13 cellular contexts compared by ENCODE assay signal in genomic region chr1:202965441-202965821, GRCh38. TPM values are rescaled to one million over a fixed set of nuclear protein-coding genes. Genes with fewer than 3 reads are reported as not detected.
DNase-seq lines count a peak whose midpoint lies in the region; ATAC-seq and TF ChIP-seq lines count a peak whose summit lies in the region.
"Had no signal": no experiment of that assay in that cellular context is flagged by ENCODE, and none has a peak within 500 bp of the region (broad histone marks: within the 10 kb centered on the region; RNA-seq: fewer than 3 reads in every experiment).

No MANE protein-coding gene starts in this region.

- peaks cover 20% of the 10 kb centered on the region for H3K4me1 Mint-ChIP-seq in activated T-helper 2 cell treated with anti-CD3 and anti-CD28 coated beads, Interferon-gamma antibody, Interleukin-2, Interleukin-4, amounts not matched to agents 10 μg/mL and 5 μg/mL and 100 μg/mL, durations not matched to agents 14 hours and 24 hours and 36 hours (ENCODE audit: low read depth)
- H3K4me1 Mint-ChIP-seq in mesothelial cell of epicardium = peaks cover 16% of the 10 kb centered on the region

- no peak for TF ChIP-seq CTCF in right atrium auricular region (IDR thresholded peaks at IDR 0.05)
- no peak for TF ChIP-seq CTCF in mesothelial cell of epicardium (IDR thresholded peaks at IDR 0.05; ENCODE audit: unreplicated experiment)

- H3K9me3 Mint-ChIP-seq in activated T-helper 2 cell treated with anti-CD3 and anti-CD28 coated beads, Interferon-gamma antibody, Interleukin-2, Interleukin-4, amounts not matched to agents 10 μg/mL and 5 μg/mL and 100 μg/mL, durations not matched to agents 14 hours and 24 hours and 36 hours = no peaks in the 10 kb centered on the region
- no peaks in the 10 kb centered on the region for H3K9me3 Mint-ChIP-seq in mesothelial cell of epicardium

- peaks cover 0 to 47% of the 10 kb centered on the region in 2 donors for H3K4me1 ChIP-seq in right atrium auricular region

- intact Hi-C loops in Right ventricle myocardium superior (cut with DNase I) = no loop called here
- intact Hi-C loops in activated T-helper 2 cell treated with anti-CD3 and anti-CD28 coated beads, Interferon-gamma antibody, Interleukin-2, Interleukin-4, amounts not matched to agents 10 μg/mL and 5 μg/mL and 100 μg/mL, durations not matched to agents 14 hours and 24 hours and 36 hours (cut with micrococcal nuclease) = loop anchor here (5.0 kb wide), 1 partner anchor 623 kb away; the partner anchor contains the start of gene UBE2T

- peaks cover 1% of the 10 kb centered on the region for H3K27me3 Mint-ChIP-seq in activated T-helper 2 cell treated with anti-CD3 and anti-CD28 coated beads, Interferon-gamma antibody, Interleukin-2, Interleukin-4, amounts not matched to agents 10 μg/mL and 5 μg/mL and 100 μg/mL, durations not matched to agents 14 hours and 24 hours and 36 hours (ENCODE audit: low read depth)
- peaks cover 3% of the 10 kb centered on the region for H3K27me3 Mint-ChIP-seq in mesothelial cell of epicardium (ENCODE audit: low read depth)

- peak overlapping the region; percentile 76 for H3K4me3 Mint-ChIP-seq in activated T-helper 2 cell treated with anti-CD3 and anti-CD28 coated beads, Interferon-gamma antibody, Interleukin-2, Interleukin-4, amounts not matched to agents 10 μg/mL and 5 μg/mL and 100 μg/mL, durations not matched to agents 14 hours and 24 hours and 36 hours (ENCODE audit: low read depth)
- H3K4me3 Mint-ChIP-seq in mesothelial cell of epicardium = peak overlapping the region; percentile 70

- DNase-seq in right atrium auricular region (ENCODE audit: low spot score) = no peak
- no peak for DNase-seq in Right ventricle myocardium superior
- DNase-seq in activated T-helper 2 cell treated with anti-CD3 and anti-CD28 coated beads, Interferon-gamma antibody, Interleukin-2, Interleukin-4, amounts not matched to agents 10 μg/mL and 5 μg/mL and 100 μg/mL, durations not matched to agents 14 hours and 24 hours and 36 hours (ENCODE audit: low spot score) = no peak
- no peak for DNase-seq in mesothelial cell of epicardium (ENCODE audit: low spot score in 2 of 2, unreplicated experiment in 2 of 2)
- DNase-seq in germinal center (ENCODE audit: low spot score) = no peak
- no peak for DNase-seq in NCI-H748 (lab: John Stamatoyannopoulos, UW; ENCODE audit: unreplicated experiment)
- DNase-seq: retina, T-helper 9 cell, upper lobe of left lung had no signal

- ATAC-seq in Right ventricle myocardium superior (ENCODE audit: poor library complexity) (no peak), HG03378 (IDR thresholded peaks at IDR 0.05; ENCODE audit: unreplicated experiment) (no peak)
- ATAC-seq in activated CD4-positive, CD25-positive, alpha-beta regulatory T cell treated with anti-CD3 and anti-CD28 coated beads, Interleukin-2, amount 50 U/mL, for 24 hours = no peak
- ATAC-seq: HepG2 had no signal

- H3K27ac Mint-ChIP-seq in activated T-helper 2 cell treated with anti-CD3 and anti-CD28 coated beads, Interferon-gamma antibody, Interleukin-2, Interleukin-4, amounts not matched to agents 10 μg/mL and 5 μg/mL and 100 μg/mL, durations not matched to agents 14 hours and 24 hours and 36 hours = no peak overlapping the region
- H3K27ac Mint-ChIP-seq in mesothelial cell of epicardium = no peak overlapping the region

- H3K27ac ChIP-seq in right atrium auricular region = peak overlapping the region; percentile 97 to 98

- H3K27me3 ChIP-seq in right atrium auricular region = no peaks in the 10 kb centered on the region
- H3K27me3 ChIP-seq: BE2C, upper lobe of left lung had no signal

- peaks cover 29% of the 10 kb centered on the region for H3K36me3 ChIP-seq in right atrium auricular region
- H3K36me3 ChIP-seq: BE2C had no signal

- no peak overlapping the region for H3K4me3 ChIP-seq in right atrium auricular region

- no peaks in the 10 kb centered on the region for H3K9me3 ChIP-seq in right atrium auricular region
- H3K9me3 ChIP-seq: BE2C, upper lobe of left lung had no signal

- H3K36me3 Mint-ChIP-seq in activated T-helper 2 cell treated with anti-CD3 and anti-CD28 coated beads, Interferon-gamma antibody, Interleukin-2, Interleukin-4, amounts not matched to agents 10 μg/mL and 5 μg/mL and 100 μg/mL, durations not matched to agents 14 hours and 24 hours and 36 hours (ENCODE audit: low read depth) = peaks cover 7% of the 10 kb centered on the region
- H3K36me3 Mint-ChIP-seq in mesothelial cell of epicardium = no peaks in the 10 kb centered on the region

RNA-seq across cellular contexts. Expression of gene CYB5R1, which starts 1.6 kb away (rescaled TPM):
- total RNA-seq in right atrium auricular region (100 to 1,000 TPM in 1 of 2 donors, 10 to 100 TPM in 1; 85.9 to 104 TPM), Right ventricle myocardium superior (118 TPM), mesothelial cell of epicardium (25.9 to 26.6 TPM (median 26.1 TPM) in 3 replicates)
- 19.0 and 20.0 TPM in 2 replicates for total RNA-seq in activated T-helper 2 cell treated with anti-CD3 and anti-CD28 coated beads, Interferon-gamma antibody, Interleukin-2, Interleukin-4, amounts not matched to agents 10 μg/mL and 5 μg/mL and 100 μg/mL, durations not matched to agents 14 hours and 24 hours and 36 hours

RNA-seq across cellular contexts. Expression of gene ADIPOR1, which starts 7.3 kb away (rescaled TPM):
- 100 to 1,000 TPM; 124 to 141 TPM for total RNA-seq in right atrium auricular region
- 76.6 TPM for total RNA-seq in Right ventricle myocardium superior
- total RNA-seq in activated T-helper 2 cell treated with anti-CD3 and anti-CD28 coated beads, Interferon-gamma antibody, Interleukin-2, Interleukin-4, amounts not matched to agents 10 μg/mL and 5 μg/mL and 100 μg/mL, durations not matched to agents 14 hours and 24 hours and 36 hours = 79.1 and 79.2 TPM in 2 replicates
- 38.0 to 39.1 TPM (median 38.4 TPM) in 3 replicates for total RNA-seq in mesothelial cell of epicardium

RNA-seq across cellular contexts. Expression of gene KLHL12, which starts 38.4 kb away (rescaled TPM):
- 10 to 100 TPM; 13.9 to 18.4 TPM for total RNA-seq in right atrium auricular region
- total RNA-seq in Right ventricle myocardium superior = 19.4 TPM
- 27.7 and 29.2 TPM in 2 replicates for total RNA-seq in activated T-helper 2 cell treated with anti-CD3 and anti-CD28 coated beads, Interferon-gamma antibody, Interleukin-2, Interleukin-4, amounts not matched to agents 10 μg/mL and 5 μg/mL and 100 μg/mL, durations not matched to agents 14 hours and 24 hours and 36 hours
- 26.5 to 31.0 TPM (median 27.8 TPM) in 3 replicates for total RNA-seq in mesothelial cell of epicardium

RNA-seq across cellular contexts. Expression of gene TMEM183A, which starts 41.7 kb away (rescaled TPM):
- total RNA-seq in right atrium auricular region (10 to 100 TPM; 29.6 to 39.1 TPM), Right ventricle myocardium superior (21.8 TPM), mesothelial cell of epicardium (58.4 to 64.5 TPM (median 64.0 TPM) in 3 replicates)
- total RNA-seq in activated T-helper 2 cell treated with anti-CD3 and anti-CD28 coated beads, Interferon-gamma antibody, Interleukin-2, Interleukin-4, amounts not matched to agents 10 μg/mL and 5 μg/mL and 100 μg/mL, durations not matched to agents 14 hours and 24 hours and 36 hours = 74.7 and 75.8 TPM in 2 replicates
